Comparison of ENCODE assay signal across 12 cellular contexts in the genomic region with DNA sequence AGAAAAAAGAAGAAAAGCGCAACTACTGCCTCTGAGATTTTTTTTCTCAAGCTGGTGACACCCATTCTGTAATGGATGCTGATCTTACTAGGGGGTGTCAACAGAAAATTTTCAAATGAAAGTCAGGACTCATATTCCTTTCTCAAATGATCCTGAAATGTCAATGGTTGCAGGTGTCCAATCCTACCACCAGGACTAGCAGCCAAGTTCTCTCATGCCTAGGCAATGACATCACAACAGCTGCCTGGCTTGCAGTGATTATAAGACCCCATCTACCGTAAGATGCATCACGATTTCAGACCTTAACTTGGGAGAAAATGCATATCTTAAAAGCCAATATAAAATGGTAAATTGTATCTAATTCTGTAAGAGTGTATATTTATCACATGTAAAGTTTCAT.
DNase-seq lines count a peak whose midpoint lies in the region; TF ChIP-seq lines count a peak whose summit lies in the region.
"Had no signal": no experiment of that assay in that cellular context is flagged by ENCODE, and none has a peak within 500 bp of the region (broad histone marks: within the 10 kb centered on the region; RNA-seq: fewer than 3 reads in every experiment).

No MANE protein-coding gene starts in this region.

- H3K4me3 Mint-ChIP-seq in progenitor cell of endocrine pancreas (ENCODE audit: low read depth) = no peak overlapping the region

- H3K4me2 ChIP-seq in OCI-LY7 (ENCODE audit: low read length) = no peak overlapping the region

- POLR2A ChIA-PET in OCI-LY7 (lab: Charles Lee) = interaction anchor here (0.6 to 1.5 kb wide), 5 partner anchors 8 to 283 kb away, joined by 3 to 6 read pairs (median 4); no protein-coding TSS in a partner anchor

- no peak overlapping the region for H2AFZ ChIP-seq in OCI-LY7 (ENCODE audit: low read length)

- no peak overlapping the region for H3K4me3 ChIP-seq in epithelial cell of proximal tubule (ENCODE audit: low read depth, low read length)
- H3K4me3 ChIP-seq in OCI-LY7 (ENCODE audit: low read depth, low read length, poor library complexity, severe bottlenecking) = no peak overlapping the region
- H3K4me3 ChIP-seq: tibial artery had no signal

- H3K9me3 ChIP-seq in OCI-LY7 (ENCODE audit: low read length) = peaks cover 29% of the 10 kb centered on the region

- H3K27ac ChIP-seq in OCI-LY7 (ENCODE audit: low read depth, low read length, poor library complexity, severe bottlenecking) = no peak overlapping the region
- H3K27ac ChIP-seq: tibial artery had no signal

- H3K27ac Mint-ChIP-seq in progenitor cell of endocrine pancreas = no peak overlapping the region

- H3K4me1 ChIP-seq in OCI-LY7 (ENCODE audit: insufficient read depth, low read length, poor library complexity, severe bottlenecking) = no peaks in the 10 kb centered on the region
- H3K4me1 ChIP-seq: tibial artery had no signal

- peaks cover 25% of the 10 kb centered on the region for H3K9me3 Mint-ChIP-seq in progenitor cell of endocrine pancreas (ENCODE audit: low read depth)

- no peaks in the 10 kb centered on the region for H3K36me3 ChIP-seq in OCI-LY7 (ENCODE audit: insufficient read depth, low read length)

- no peaks in the 10 kb centered on the region for H4K20me1 ChIP-seq in OCI-LY7 (ENCODE audit: insufficient read depth, low read length)

- H3K9me2 ChIP-seq in OCI-LY7 (ENCODE audit: insufficient read depth, low read length) = no peaks in the 10 kb centered on the region

- no peaks in the 10 kb centered on the region for H3K79me2 ChIP-seq in OCI-LY7 (ENCODE audit: insufficient read depth, low read depth, low read length)

- BruUV-seq in OCI-LY7 (replicated peaks; lab: Mats Ljungman, UMichigan) = no TSS peak

- intact Hi-C loops in OCI-LY7 (cut with micrococcal nuclease; ENCODE audit: unreplicated experiment) = no loop called here

- CTCF ChIA-PET in OCI-LY7 (lab: Charles Lee; ENCODE audit: unreplicated experiment) = no interaction called here

- peak; percentile 7 for DNase-seq in NCI-H1105 treated with DMSO at 0.1 percent for 48 hours (lab: John Stamatoyannopoulos, UW)
- no peak for DNase-seq in NCI-H1105 (lab: John Stamatoyannopoulos, UW)
- peak; percentile 47 to 73 for DNase-seq in SHP77 (lab: John Stamatoyannopoulos, UW)
- no peak for DNase-seq in epithelial cell of proximal tubule (ENCODE audit: low read depth)
- DNase-seq in progenitor cell of endocrine pancreas (ENCODE audit: low spot score, unreplicated experiment) = no peak
- no peak for DNase-seq in NCI-H526 treated with DMSO at 0.1 percent for 48 hours (lab: John Stamatoyannopoulos, UW)
- DNase-seq in globus pallidus (ENCODE audit: low spot score) = no peak
- DNase-seq in OCI-LY7 (ENCODE audit: low spot score) = no peak
- DNase-seq: activated CD4-positive, alpha-beta T cell treated with anti-CD3 and anti-CD28 coated beads, Interleukin-2, amount 50 U/mL, for 4 hours; caudate nucleus; NCI-H1694 treated with DMSO at 0.1 percent for 48 hours; tibial artery had no signal

- TF ChIP-seq CTCF in epithelial cell of proximal tubule (conservative IDR thresholded peaks at IDR 0.05; ENCODE audit: low read depth, low read length) (peak; percentile 32), progenitor cell of endocrine pancreas (IDR thresholded peaks at IDR 0.05; ENCODE audit: unreplicated experiment) (peak; percentile 25), OCI-LY7 (conservative IDR thresholded peaks at IDR 0.05; ENCODE audit: low read length) (no peak)

- no peaks in the 10 kb centered on the region for H3K4me1 Mint-ChIP-seq in progenitor cell of endocrine pancreas (ENCODE audit: low read depth)

- H3K27me3 Mint-ChIP-seq in progenitor cell of endocrine pancreas = no peaks in the 10 kb centered on the region

- H3K36me3 Mint-ChIP-seq in progenitor cell of endocrine pancreas (ENCODE audit: insufficient read depth) = peaks cover 21% of the 10 kb centered on the region

Comparison
In these comparisons a context has a peak if more than half of its experiments do, and no peak if none do; other contexts are left out.
1. DNase-seq: peak in NCI-H1105 treated with DMSO at 0.1 percent for 48 hours (single experiment) and SHP77 (2 of 2); none in NCI-H1105 (single experiment), epithelial cell of proximal tubule (single experiment), progenitor cell of endocrine pancreas (single experiment), NCI-H526 treated with DMSO at 0.1 percent for 48 hours (single experiment), globus pallidus (single experiment) and OCI-LY7 (single experiment).